ENCODE assay signal across 23 cellular contexts in the genomic region with DNA sequence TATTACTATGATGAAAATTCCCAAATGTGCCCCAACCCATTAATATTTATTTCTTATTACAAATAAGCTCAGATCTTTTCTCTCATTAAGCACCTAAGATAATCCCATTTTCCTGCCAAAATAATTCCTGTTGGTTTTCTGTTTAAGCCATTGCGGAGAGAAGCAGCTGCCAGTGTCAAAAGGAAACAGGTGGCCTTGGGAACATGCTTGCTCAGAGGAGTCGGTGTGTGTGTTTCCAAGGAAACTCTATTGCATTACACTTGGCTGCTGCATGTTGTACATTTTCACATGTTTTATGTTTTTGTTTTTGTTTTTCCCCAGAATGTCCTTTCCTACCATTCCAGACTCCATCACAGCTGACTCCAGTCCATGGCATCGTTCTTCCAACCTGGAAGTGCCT. TPM values are rescaled to one million over a fixed set of nuclear protein-coding genes. Genes with fewer than 3 reads are reported as not detected.
A peak's percentile ranks its signal among the peaks of the same experiment; 100 is the strongest.
DNase-seq lines count a peak whose midpoint lies in the region; TF ChIP-seq lines count a peak whose summit lies in the region.
"Had no signal": no experiment of that assay in that cellular context is flagged by ENCODE, and none has a peak within 500 bp of the region (broad histone marks: within the 10 kb centered on the region; RNA-seq: fewer than 3 reads in every experiment).

No MANE protein-coding gene starts in this region.

- H3K9me3 ChIP-seq in ascending aorta = no peaks in the 10 kb centered on the region

- intact Hi-C loops in ascending aorta (cut with DNase I) = no loop called here

- no peak overlapping the region for H3K4me3 ChIP-seq in ascending aorta
- H3K4me3 ChIP-seq: right atrium auricular region, tibial nerve had no signal

- no peaks in the 10 kb centered on the region for H3K27me3 ChIP-seq in ascending aorta
- H3K27me3 ChIP-seq: right atrium auricular region, tibial nerve had no signal

- no peak for TF ChIP-seq CTCF in ascending aorta (IDR thresholded peaks at IDR 0.05)

- DNase-seq in NCI-H1417 (lab: John Stamatoyannopoulos, UW) (peak in 2 of 3 experiments; percentile 31 to 71), NCI-H1417 treated with DMSO at 0.1 percent for 48 hours (lab: John Stamatoyannopoulos, UW) (no peak), NCI-H1694 (lab: John Stamatoyannopoulos, UW) (peak; percentile 62), NCI-H82 (lab: John Stamatoyannopoulos, UW) (peak; percentile 91), myocyte (ENCODE audit: low read depth) (peak; percentile 69), ascending aorta (ENCODE audit: low spot score in 2 of 2) (no peak), AML-193 (lab: John Stamatoyannopoulos, UW) (no peak)
- DNase-seq in activated CD4-positive, CD25-positive, alpha-beta regulatory T cell (lab: John Stamatoyannopoulos, UW) = no peak
- DNase-seq: 8988T; activated CD4-positive, alpha-beta T cell treated with anti-CD3 and anti-CD28 coated beads, Interleukin-2, amount 50 U/mL, for 1 hour; activated CD8-positive, alpha-beta memory T cell treated with anti-CD3 and anti-CD28 coated beads, Interleukin-2, amount 50 U/mL, for 4 hours; CD8-positive, alpha-beta memory T cell; foreskin fibroblast; hippocampal formation; left ventricle myocardium superior; NCI-H1436 treated with DMSO at 0.1 percent for 48 hours; stimulated activated CD4-positive, alpha-beta T cell treated with anti-CD3 and anti-CD28 coated beads, Interleukin-12 subunit alpha, Interleukin-12 subunit beta, amount 100 ng/mL, for 4 hours; stimulated activated CD4-positive, alpha-beta T cell treated with anti-CD3 and anti-CD28 coated beads, Interleukin-4, amount 100 ng/mL, for 4 hours; stimulated activated naive CD8-positive, alpha-beta T cell treated with anti-CD3 and anti-CD28 coated beads, Interleukin-15, amount 100 ng/mL, for 72 hours; T-helper 17 cell had no signal

- H3K27ac ChIP-seq in ascending aorta = no peak overlapping the region
- H3K27ac ChIP-seq: HL-60, right atrium auricular region, tibial nerve had no signal

- H3K36me3 ChIP-seq in ascending aorta = no peaks in the 10 kb centered on the region
- H3K36me3 ChIP-seq: right atrium auricular region, tibial nerve had no signal

- no peaks in the 10 kb centered on the region for H3K4me1 ChIP-seq in ascending aorta
- H3K4me1 ChIP-seq: right atrium auricular region, tibial nerve had no signal

RNA-seq across cellular contexts. Expression of a gene that starts 56.4 kb away (rescaled TPM):
- total RNA-seq in myocyte (337 and 1,204 TPM in 2 replicates), ascending aorta (not detected)
- 129 TPM for polyA plus RNA-seq in myocyte (2012)
- total RNA-seq: CD8-positive, alpha-beta memory T cell had no signal
- polyA plus RNA-seq: CD8-positive, alpha-beta memory T cell had no signal

Comparison
In these comparisons a context has a peak if more than half of its experiments do, and no peak if none do; other contexts are left out.
1. DNase-seq: peak in NCI-H1417 (2 of 3), NCI-H1694 (single experiment), NCI-H82 (single experiment) and myocyte (single experiment); none in NCI-H1417 treated with DMSO at 0.1 percent for 48 hours (single experiment), activated CD4-positive, CD25-positive, alpha-beta regulatory T cell (0 of 4), ascending aorta (0 of 2) and AML-193 (0 of 2).
2. RNA of a gene that starts 56.4 kb away (total RNA-seq): 337 to 1,204 TPM in myocyte; not detected in ascending aorta (single experiment); every median in the first group is over 100 times any median in the second.